ENCODE assay signal across 8 cellular contexts in genomic region chrX:23773601-23774175, GRCh38. TPM values are rescaled to one million over a fixed set of nuclear protein-coding genes. Genes with fewer than 3 reads are reported as not detected.
DNase-seq lines count a peak whose midpoint lies in the region; ATAC-seq, FAIRE-seq and TF ChIP-seq lines count a peak whose summit lies in the region.

No MANE protein-coding gene starts in this region.

- peaks cover 66% of the 10 kb centered on the region for H3K79me2 ChIP-seq in DOHH2 (ENCODE audit: control insufficient read depth, low read length)

- H3K4me2 ChIP-seq in DOHH2 (ENCODE audit: low read length) = peak overlapping the region; percentile 90

- 67% methylated on average over 3 of the region's 3 CpGs for WGBS in pancreas, 2 donors

- peaks cover 20% of the 10 kb centered on the region for H3F3A ChIP-seq in DOHH2 (ENCODE audit: control insufficient read depth, insufficient read depth)

- H3K4me3 Mint-ChIP-seq in IgD-negative memory B cell (peak overlapping the region; percentile 29 to 74 (median 54)), nephron progenitor cell (no peak overlapping the region)

- H3K9me2 ChIP-seq in DOHH2 (replicated peaks; ENCODE audit: control insufficient read depth, low read length) = no peaks in the 10 kb centered on the region

- H3K4me1 Mint-ChIP-seq in IgD-negative memory B cell = peaks cover 5 to 15% (median 9%) of the 10 kb centered on the region in 3 donors
- H3K4me1 Mint-ChIP-seq in nephron progenitor cell = peaks cover 21% of the 10 kb centered on the region

- H3K27me3 Mint-ChIP-seq in IgD-negative memory B cell = no peaks in the 10 kb centered on the region
- peaks cover 2% of the 10 kb centered on the region for H3K27me3 Mint-ChIP-seq in nephron progenitor cell (ENCODE audit: low read depth, poor library complexity)

- H3K9me3 Mint-ChIP-seq in IgD-negative memory B cell (no peaks in the 10 kb centered on the region), nephron progenitor cell (no peaks in the 10 kb centered on the region)

- H3K4me1 ChIP-seq in DOHH2 (ENCODE audit: control insufficient read depth, low read length) = peaks cover 95% of the 10 kb centered on the region
- no peaks in the 10 kb centered on the region for H3K4me1 ChIP-seq in pancreas

- H3K27me3 ChIP-seq in DOHH2 (ENCODE audit: control insufficient read depth, low read length) (no peaks in the 10 kb centered on the region), pancreas (no peaks in the 10 kb centered on the region)

- TF ChIP-seq CTCF in DOHH2 (IDR thresholded peaks at IDR 0.05; ENCODE audit: low read depth, low read length, poor library complexity, severe bottlenecking) (no peak), pancreas (IDR thresholded peaks at IDR 0.05) (no peak), nephron progenitor cell (IDR thresholded peaks at IDR 0.05) (no peak)

- H3K36me3 Mint-ChIP-seq in IgD-negative memory B cell (no peaks in the 10 kb centered on the region), nephron progenitor cell (ENCODE audit: low read depth) (no peaks in the 10 kb centered on the region)

- peak; percentile 30 for DNase-seq in activated CD8-positive, alpha-beta memory T cell treated with anti-CD3 and anti-CD28 coated beads, Interleukin-2, amount 50 U/mL, for 4 hours
- DNase-seq in pancreas (no peak), nephron progenitor cell (no peak), NCI-H524 (lab: John Stamatoyannopoulos, UW) (no peak), caudate nucleus (lab: John Stamatoyannopoulos, UW) (no peak)

- intact Hi-C loops in pancreas (cut with DNase I) = loop anchor here in 1 of 3 donors (10.0 kb wide), 1 partner anchor 131 kb away; the partner anchor contains the start of genes APOO and CXorf58

- no peaks in the 10 kb centered on the region for H3K9me3 ChIP-seq in DOHH2 (ENCODE audit: control insufficient read depth, insufficient read depth, low read length)
- H3K9me3 ChIP-seq in pancreas = no peaks in the 10 kb centered on the region

- peak overlapping the region; percentile 68 for H3K4me3 ChIP-seq in DOHH2 (ENCODE audit: low read length)
- no peak overlapping the region for H3K4me3 ChIP-seq in pancreas

- peak overlapping the region; percentile 98 for H3K27ac ChIP-seq in DOHH2 (ENCODE audit: low read depth, low read length)
- peak overlapping the region in 2 of 4 donors; percentile 20 to 55 for H3K27ac ChIP-seq in pancreas
- no peak overlapping the region for H3K27ac ChIP-seq in caudate nucleus (ENCODE audit: low read depth, low read length)

- peak; percentile 83 for ATAC-seq in GM21381 (IDR thresholded peaks at IDR 0.05; ENCODE audit: unreplicated experiment)
- peak in 3 of 4 donors; percentile 53 to 86 (median 77) for ATAC-seq in pancreas

- H3K36me3 ChIP-seq in DOHH2 (ENCODE audit: control insufficient read depth, low read length) (peaks cover 29% of the 10 kb centered on the region), pancreas (no peaks in the 10 kb centered on the region)

- FAIRE-seq in pancreas (lab: Jason Lieb, UNC) = no peak

- H4K20me1 ChIP-seq in DOHH2 (ENCODE audit: control insufficient read depth, insufficient read depth, low read depth, low read length) = no peaks in the 10 kb centered on the region

- H3K27ac Mint-ChIP-seq in IgD-negative memory B cell (peak overlapping the region; percentile 67 to 95 (median 78)), nephron progenitor cell (no peak overlapping the region)

RNA-seq across cellular contexts. Expression of gene SAT1, which starts 9.3 kb away (rescaled TPM):
- 206 TPM for polyA plus RNA-seq in IgD-negative memory B cell
- 100 to 1,000 TPM in 2 of 6 donors, 10 to 100 TPM in 4; 51.1 to 376 (median 71.6) TPM for total RNA-seq in pancreas
- 100 to 1,000 TPM; 220 to 326 TPM for polyA plus RNA-seq in pancreas

RNA-seq across cellular contexts. Expression of gene ACOT9, which starts 30.6 kb away (rescaled TPM):
- polyA plus RNA-seq in IgD-negative memory B cell = 18.2 TPM
- total RNA-seq in pancreas = 10 to 100 TPM in 2 of 6 donors, 1 to 10 TPM in 4; 7.0 to 18.6 (median 9.8) TPM
- 10 to 100 TPM; 19.2 to 26.8 TPM for polyA plus RNA-seq in pancreas
